In genomic region chr9:6467006-6467625, GRCh38 we compare ENCODE assay signal across 26 cellular contexts. TPM values are rescaled to one million over a fixed set of nuclear protein-coding genes. Genes with fewer than 3 reads are reported as not detected.
DNase-seq lines count a peak whose midpoint lies in the region; ATAC-seq, FAIRE-seq and TF ChIP-seq lines count a peak whose summit lies in the region.
"Had no signal": no experiment of that assay in that cellular context is flagged by ENCODE, and none has a peak within 500 bp of the region (broad histone marks: within the 10 kb centered on the region; RNA-seq: fewer than 3 reads in every experiment).

No MANE protein-coding gene starts in this region.

- no peak for TF ChIP-seq CTCF in mammary epithelial cell (conservative IDR thresholded peaks at IDR 0.05 in 1 of 2, IDR thresholded peaks at IDR 0.05 in 1 of 2; ENCODE audit: extremely low read depth in 1 of 2, insufficient read depth in 1 of 2, low read depth in 1 of 2, low read length in 2 of 2)

- H3K79me2 ChIP-seq in mammary epithelial cell (ENCODE audit: insufficient read depth, low read length), result peaks cover 90% of the 10 kb centered on the region

- no peaks in the 10 kb centered on the region for H4K20me1 ChIP-seq in mammary epithelial cell (ENCODE audit: insufficient read depth, low read length)

- H3K4me1 Mint-ChIP-seq in activated CD4-positive, alpha-beta memory T cell treated with anti-CD3 and anti-CD28 coated beads for 36 hours (ENCODE audit: low read depth), result peaks cover 27% of the 10 kb centered on the region
- peaks cover 7% of the 10 kb centered on the region for H3K4me1 Mint-ChIP-seq in activated CD4-positive, alpha-beta memory T cell treated with anti-CD3 and anti-CD28 coated beads, Interleukin-2, amount 10 ng/mL, durations not matched to agents 7 days and 5 days
- H3K4me1 Mint-ChIP-seq in stimulated activated effector memory CD8-positive, alpha-beta T cell treated with anti-CD3 and anti-CD28 coated beads, Interleukin-12 subunit alpha, Interleukin-12 subunit beta, amount 100 ng/mL, for 72 hours, result peaks cover 16% of the 10 kb centered on the region

- no peak overlapping the region for H3K9ac ChIP-seq in mammary epithelial cell (ENCODE audit: insufficient read depth, low read length)

- no peaks in the 10 kb centered on the region for H3K27me3 ChIP-seq in mammary epithelial cell (ENCODE audit: insufficient read depth, low read length)
- H3K27me3 ChIP-seq: SJCRH30, spleen, transverse colon had no signal

- no TSS peak for BruUV-seq in mammary epithelial cell (replicated peaks; lab: Mats Ljungman, UMichigan)

- H3K4me1 ChIP-seq in mammary epithelial cell (ENCODE audit: insufficient read depth, low read length), result peaks cover 13% of the 10 kb centered on the region
- H3K4me1 ChIP-seq: lower lobe of right lung, SJCRH30, transverse colon had no signal

- no peaks in the 10 kb centered on the region for H3K9me3 Mint-ChIP-seq in activated CD4-positive, alpha-beta memory T cell treated with anti-CD3 and anti-CD28 coated beads for 36 hours
- H3K9me3 Mint-ChIP-seq in activated CD4-positive, alpha-beta memory T cell treated with anti-CD3 and anti-CD28 coated beads, Interleukin-2, amount 10 ng/mL, durations not matched to agents 7 days and 5 days, result no peaks in the 10 kb centered on the region
- no peaks in the 10 kb centered on the region for H3K9me3 Mint-ChIP-seq in stimulated activated effector memory CD8-positive, alpha-beta T cell treated with anti-CD3 and anti-CD28 coated beads, Interleukin-12 subunit alpha, Interleukin-12 subunit beta, amount 100 ng/mL, for 72 hours
- H3K9me3 Mint-ChIP-seq: naive thymus-derived CD8-positive, alpha-beta T cell had no signal

- dilution Hi-C loops in mammary epithelial cell (cut with HindIII; ENCODE audit: low sequenced_read_pairs), result no loop called here

- H3K4me3 ChIP-seq in mammary epithelial cell (replicated peaks in 1 of 3; ENCODE audit: insufficient read depth in 1 of 3, low read depth in 2 of 3, low read length in 3 of 3), result no peak overlapping the region
- H3K4me3 ChIP-seq: lower lobe of right lung, SJCRH30, spleen, transverse colon had no signal

- no peaks in the 10 kb centered on the region for H3K27me3 Mint-ChIP-seq in activated CD4-positive, alpha-beta memory T cell treated with anti-CD3 and anti-CD28 coated beads for 36 hours
- no peaks in the 10 kb centered on the region for H3K27me3 Mint-ChIP-seq in activated CD4-positive, alpha-beta memory T cell treated with anti-CD3 and anti-CD28 coated beads, Interleukin-2, amount 10 ng/mL, durations not matched to agents 7 days and 5 days
- H3K27me3 Mint-ChIP-seq: naive thymus-derived CD8-positive, alpha-beta T cell had no signal

- peak overlapping the region; percentile 33 for H3K27ac Mint-ChIP-seq in activated CD4-positive, alpha-beta memory T cell treated with anti-CD3 and anti-CD28 coated beads for 36 hours
- no peak overlapping the region for H3K27ac Mint-ChIP-seq in activated CD4-positive, alpha-beta memory T cell treated with anti-CD3 and anti-CD28 coated beads, Interleukin-2, amount 10 ng/mL, durations not matched to agents 7 days and 5 days
- peak overlapping the region; percentile 11 for H3K27ac Mint-ChIP-seq in stimulated activated effector memory CD8-positive, alpha-beta T cell treated with anti-CD3 and anti-CD28 coated beads, Interleukin-12 subunit alpha, Interleukin-12 subunit beta, amount 100 ng/mL, for 72 hours

- CTCF ChIA-PET in activated CD4-positive, alpha-beta memory T cell treated with anti-CD3 and anti-CD28 coated beads for 36 hours (lab: Charles Lee), result no interaction called here
- CTCF ChIA-PET in activated CD4-positive, alpha-beta memory T cell treated with anti-CD3 and anti-CD28 coated beads, Interleukin-2, amount 10 ng/mL, durations not matched to agents 7 days and 5 days (lab: Charles Lee), result interaction anchor here (0.7 kb wide), 1 partner anchor 21 kb away, joined by 4 read pairs; no protein-coding TSS in a partner anchor
- CTCF ChIA-PET in mammary epithelial cell (lab: Charles Lee; ENCODE audit: low non-redundant PET), result no interaction called here

- H3K36me3 ChIP-seq in mammary epithelial cell (ENCODE audit: insufficient read depth, low read length), result peaks cover 25% of the 10 kb centered on the region
- H3K36me3 ChIP-seq: transverse colon had no signal

- WGBS in mammary epithelial cell (ENCODE audit: low coverage, missing lambda C conversion rate), result 81% methylated on average over 6 of the region's 6 CpGs

- in situ Hi-C loops in mammary epithelial cell (cut with MboI; ENCODE audit: low sequenced_read_pairs in 2 of 2), result no loop called here

- H2AFZ ChIP-seq in mammary epithelial cell (ENCODE audit: low read depth, low read length), result no peak overlapping the region

- peaks cover 30% of the 10 kb centered on the region for H3K36me3 Mint-ChIP-seq in activated CD4-positive, alpha-beta memory T cell treated with anti-CD3 and anti-CD28 coated beads for 36 hours
- H3K36me3 Mint-ChIP-seq in activated CD4-positive, alpha-beta memory T cell treated with anti-CD3 and anti-CD28 coated beads, Interleukin-2, amount 10 ng/mL, durations not matched to agents 7 days and 5 days (ENCODE audit: low read depth), result peaks cover 44% of the 10 kb centered on the region
- H3K36me3 Mint-ChIP-seq in stimulated activated effector memory CD8-positive, alpha-beta T cell treated with anti-CD3 and anti-CD28 coated beads, Interleukin-12 subunit alpha, Interleukin-12 subunit beta, amount 100 ng/mL, for 72 hours, result peaks cover 77% of the 10 kb centered on the region

- H3K27ac ChIP-seq in mammary epithelial cell (ENCODE audit: insufficient read depth, low read depth, low read length), result peak overlapping the region; percentile 33
- H3K27ac ChIP-seq: C4-2B, lower lobe of right lung, SJCRH30, spleen, transverse colon had no signal

- H3K4me2 ChIP-seq in mammary epithelial cell (ENCODE audit: insufficient read depth, low read depth, low read length), result peak overlapping the region; percentile 28

- POLR2A ChIA-PET in activated CD4-positive, alpha-beta memory T cell treated with anti-CD3 and anti-CD28 coated beads for 36 hours (lab: Charles Lee), result no interaction called here
- POLR2A ChIA-PET in activated CD4-positive, alpha-beta memory T cell treated with anti-CD3 and anti-CD28 coated beads, Interleukin-2, amount 10 ng/mL, durations not matched to agents 7 days and 5 days (lab: Charles Lee), result interaction anchor here (2.9 kb wide), 1 partner anchor 54 kb away, joined by 6 read pairs; the partner anchor contains the start of gene UHRF2

- peak; percentile 26 for FAIRE-seq in frontal cortex (lab: Jason Lieb, UNC)
- FAIRE-seq: A204.1, endometrium had no signal

- intact Hi-C loops in activated CD4-positive, alpha-beta memory T cell treated with anti-CD3 and anti-CD28 coated beads for 36 hours (cut with micrococcal nuclease), result loop anchor here (5.0 kb wide), 1 partner anchor 55 kb away; the partner anchor contains the start of gene UHRF2
- intact Hi-C loops in mammary epithelial cell (cut with micrococcal nuclease), result no loop called here

- H3K9me3 ChIP-seq in mammary epithelial cell (replicated peaks; ENCODE audit: insufficient read depth, low read length), result no peaks in the 10 kb centered on the region
- H3K9me3 ChIP-seq: lower lobe of right lung, SJCRH30, spleen, transverse colon had no signal

- ATAC-seq in stimulated activated effector memory CD8-positive, alpha-beta T cell treated with anti-CD3 and anti-CD28 coated beads, Interleukin-12 subunit alpha, Interleukin-12 subunit beta, amount 100 ng/mL, for 72 hours, result no peak
- ATAC-seq: lower lobe of right lung; naive thymus-derived CD8-positive, alpha-beta T cell had no signal

- DNase-seq in activated CD4-positive, alpha-beta memory T cell treated with anti-CD3 and anti-CD28 coated beads for 36 hours, result no peak
- DNase-seq in activated CD4-positive, alpha-beta memory T cell treated with anti-CD3 and anti-CD28 coated beads, Interleukin-2, amount 10 ng/mL, durations not matched to agents 7 days and 5 days, result no peak
- DNase-seq in mammary epithelial cell (peak; percentile 24), frontal cortex (ENCODE audit: low spot score in 2 of 2) (no peak), NCI-H524 treated with DMSO at 0.1 percent for 48 hours (lab: John Stamatoyannopoulos, UW) (no peak), cerebellum (ENCODE audit: low spot score) (no peak), MV-4-11 (lab: John Stamatoyannopoulos, UW) (no peak)
- no peak for DNase-seq in stimulated activated effector memory CD8-positive, alpha-beta T cell treated with anti-CD3 and anti-CD28 coated beads, Interleukin-12 subunit alpha, Interleukin-12 subunit beta, amount 100 ng/mL, for 72 hours (ENCODE audit: low spot score in 2 of 2)
- DNase-seq: activated CD4-positive, CD25-positive, alpha-beta regulatory T cell treated with anti-CD3 and anti-CD28 coated beads, Interleukin-2, amount 50 U/mL, for 72 hours; activated T-cell treated with anti-CD3 and anti-CD28 coated beads for 4 hours; DMS53; H7; KBM-7; lower lobe of right lung; naive thymus-derived CD8-positive, alpha-beta T cell; NCI-H1105 treated with DMSO at 0.1 percent for 48 hours; NCI-H2107; NCI-H69; OCI-M1; SJCRH30; spleen; T1000; transverse colon had no signal

- no peak overlapping the region for H3K4me3 Mint-ChIP-seq in activated CD4-positive, alpha-beta memory T cell treated with anti-CD3 and anti-CD28 coated beads for 36 hours
- no peak overlapping the region for H3K4me3 Mint-ChIP-seq in activated CD4-positive, alpha-beta memory T cell treated with anti-CD3 and anti-CD28 coated beads, Interleukin-2, amount 10 ng/mL, durations not matched to agents 7 days and 5 days
- H3K4me3 Mint-ChIP-seq in stimulated activated effector memory CD8-positive, alpha-beta T cell treated with anti-CD3 and anti-CD28 coated beads, Interleukin-12 subunit alpha, Interleukin-12 subunit beta, amount 100 ng/mL, for 72 hours, result no peak overlapping the region
- H3K4me3 Mint-ChIP-seq: naive thymus-derived CD8-positive, alpha-beta T cell had no signal

RNA-seq across cellular contexts. Expression of gene UHRF2, which starts 54.1 kb away (rescaled TPM):
- total RNA-seq in activated CD4-positive, alpha-beta memory T cell treated with anti-CD3 and anti-CD28 coated beads for 36 hours, result 10 to 100 TPM; 59.5 to 62.9 TPM
- total RNA-seq in activated CD4-positive, alpha-beta memory T cell treated with anti-CD3 and anti-CD28 coated beads, Interleukin-2, amount 10 ng/mL, durations not matched to agents 7 days and 5 days, result 10 to 100 TPM; 77.3 to 77.9 TPM
- total RNA-seq in mammary epithelial cell (10 to 100 TPM; 45.5 to 72.0 TPM), frontal cortex (55.4 TPM), cerebellum (87.2 TPM)
- polyA plus RNA-seq in mammary epithelial cell, result 31.9 TPM
- polyA minus RNA-seq in mammary epithelial cell, result 54.6 TPM
